ENCODE assay signal across 24 cellular contexts in the genomic region with DNA sequence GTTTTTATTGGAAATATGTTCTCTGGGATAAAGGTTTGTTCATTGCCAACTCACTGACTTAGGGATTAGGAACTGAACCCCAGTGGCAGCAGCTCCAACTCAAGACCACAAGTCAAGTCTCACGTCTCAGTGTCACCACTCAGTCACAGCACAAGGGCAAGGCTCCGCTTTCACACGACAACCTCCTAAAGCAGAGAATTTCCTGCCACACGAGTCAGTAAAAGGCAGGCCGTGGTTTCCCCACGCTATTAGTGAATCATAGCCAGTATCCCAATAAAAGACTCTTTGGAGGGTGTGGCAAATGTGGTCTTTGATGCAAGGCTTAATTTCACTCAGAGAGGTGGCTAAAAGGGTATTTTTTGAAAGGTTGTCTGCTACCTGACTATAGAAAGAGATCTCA. TPM values are rescaled to one million over a fixed set of nuclear protein-coding genes. Genes with fewer than 3 reads are reported as not detected.
"Had no signal": no experiment of that assay in that cellular context is flagged by ENCODE, and none has a peak within 500 bp of the region (broad histone marks: within the 10 kb centered on the region; RNA-seq: fewer than 3 reads in every experiment).

No MANE protein-coding gene starts in this region.

- ATAC-seq: foreskin keratinocyte; left lung; naive thymus-derived CD8-positive, alpha-beta T cell had no signal

- FAIRE-seq: bronchial epithelial cell had no signal

- H3K4me3 ChIP-seq: coronary artery, left lung, lung, sigmoid colon, testis, uterus had no signal

- H3K27ac Mint-ChIP-seq: activated naive CD8-positive, alpha-beta T cell treated with anti-CD3 and anti-CD28 coated beads for 36 hours; activated T-cell treated with anti-CD3 and anti-CD28 coated beads, Interleukin-2, amount 50 U/mL, for 24 hours; activated T-helper 2 cell treated with anti-CD3 and anti-CD28 coated beads, Interferon-gamma antibody, Interleukin-2, Interleukin-4, amounts not matched to agents 10 μg/mL and 5 μg/mL and 100 μg/mL, durations not matched to agents 14 hours and 24 hours and 36 hours; endodermal cell; naive thymus-derived CD8-positive, alpha-beta T cell; progenitor cell of endocrine pancreas; T-helper 2 cell treated with Interferon-gamma antibody and Interleukin-4, amounts not matched to agents 5 μg/mL and 100 μg/mL, for 36 hours had no signal

- H3K4me3 Mint-ChIP-seq: activated naive CD8-positive, alpha-beta T cell treated with anti-CD3 and anti-CD28 coated beads for 36 hours; activated T-cell treated with anti-CD3 and anti-CD28 coated beads, Interleukin-2, amount 50 U/mL, for 24 hours; endodermal cell; naive thymus-derived CD8-positive, alpha-beta T cell; T-helper 2 cell treated with Interferon-gamma antibody and Interleukin-4, amounts not matched to agents 5 μg/mL and 100 μg/mL, for 36 hours had no signal

- H3K9me3 Mint-ChIP-seq: activated naive CD8-positive, alpha-beta T cell treated with anti-CD3 and anti-CD28 coated beads for 36 hours; activated T-cell treated with anti-CD3 and anti-CD28 coated beads, Interleukin-2, amount 50 U/mL, for 24 hours; activated T-helper 2 cell treated with anti-CD3 and anti-CD28 coated beads, Interferon-gamma antibody, Interleukin-2, Interleukin-4, amounts not matched to agents 10 μg/mL and 5 μg/mL and 100 μg/mL, durations not matched to agents 14 hours and 24 hours and 36 hours; endodermal cell; naive thymus-derived CD8-positive, alpha-beta T cell; T-helper 2 cell treated with Interferon-gamma antibody and Interleukin-4, amounts not matched to agents 5 μg/mL and 100 μg/mL, for 36 hours had no signal

- H3K36me3 Mint-ChIP-seq: activated naive CD8-positive, alpha-beta T cell treated with anti-CD3 and anti-CD28 coated beads for 36 hours; naive thymus-derived CD8-positive, alpha-beta T cell had no signal

- H3K4me1 Mint-ChIP-seq: activated naive CD8-positive, alpha-beta T cell treated with anti-CD3 and anti-CD28 coated beads for 36 hours; naive thymus-derived CD8-positive, alpha-beta T cell had no signal

- H3K4me1 ChIP-seq: foreskin keratinocyte, left lung had no signal

- H3K27ac ChIP-seq: coronary artery, foreskin keratinocyte, left lung, sigmoid colon, testis, uterus had no signal

- H3K27me3 ChIP-seq: foreskin keratinocyte, left lung, sigmoid colon, testis, uterus had no signal

- DNase-seq: activated CD4-positive, alpha-beta T cell treated with anti-CD3 and anti-CD28 coated beads for 1 hour; activated CD4-positive, alpha-beta T cell treated with anti-CD3 and anti-CD28 coated beads, Interleukin-2, amount 50 U/mL, for 1 hour; activated CD8-positive, alpha-beta memory T cell treated with anti-CD3 and anti-CD28 coated beads, Interleukin-2, amount 50 U/mL, for 4 hours; activated naive CD4-positive, alpha-beta T cell treated with Interleukin-2 at 50 U/mL for 16 hours; activated naive CD8-positive, alpha-beta T cell treated with anti-CD3 and anti-CD28 coated beads for 36 hours; activated T-cell treated with anti-CD3 and anti-CD28 coated beads, Interleukin-2, amount 50 U/mL, for 24 hours; endodermal cell; foreskin keratinocyte; kidney glomerular epithelial cell; left lung; naive thymus-derived CD8-positive, alpha-beta T cell; retina; sigmoid colon; stimulated activated CD4-positive, alpha-beta T cell treated with anti-CD3 and anti-CD28 coated beads, Interleukin-2, amount 100 ng/mL, for 48 hours; stimulated activated naive CD4-positive, alpha-beta T cell; testis; trophoblast cell; uterus had no signal

- H3K9me3 ChIP-seq: left lung, sigmoid colon, testis, uterus had no signal

- H3K36me3 ChIP-seq: left lung, sigmoid colon, uterus had no signal

RNA-seq across cellular contexts. Expression of gene PIEZO2, which starts 57.6 kb away (rescaled TPM):
- total RNA-seq: activated naive CD8-positive, alpha-beta T cell treated with anti-CD3 and anti-CD28 coated beads for 36 hours; activated T-helper 2 cell treated with anti-CD3 and anti-CD28 coated beads, Interferon-gamma antibody, Interleukin-2, Interleukin-4, amounts not matched to agents 10 μg/mL and 5 μg/mL and 100 μg/mL, durations not matched to agents 14 hours and 24 hours and 36 hours; foreskin keratinocyte; naive thymus-derived CD8-positive, alpha-beta T cell had no signal
- polyA plus RNA-seq: foreskin keratinocyte; naive thymus-derived CD8-positive, alpha-beta T cell had no signal
